In genomic region chr10:70352401-70353097, GRCh38 we compare ENCODE assay signal across 1 cellular context.
TF ChIP-seq lines count a peak whose summit lies in the region.

No MANE protein-coding gene starts in this region.

TF ChIP-seq in HepG2, 621 proteins besides CTCF, POLR2A, EP300 and RAD21 (continued from another document and continues in another):
- TF ChIP-seq, protein P1, sequence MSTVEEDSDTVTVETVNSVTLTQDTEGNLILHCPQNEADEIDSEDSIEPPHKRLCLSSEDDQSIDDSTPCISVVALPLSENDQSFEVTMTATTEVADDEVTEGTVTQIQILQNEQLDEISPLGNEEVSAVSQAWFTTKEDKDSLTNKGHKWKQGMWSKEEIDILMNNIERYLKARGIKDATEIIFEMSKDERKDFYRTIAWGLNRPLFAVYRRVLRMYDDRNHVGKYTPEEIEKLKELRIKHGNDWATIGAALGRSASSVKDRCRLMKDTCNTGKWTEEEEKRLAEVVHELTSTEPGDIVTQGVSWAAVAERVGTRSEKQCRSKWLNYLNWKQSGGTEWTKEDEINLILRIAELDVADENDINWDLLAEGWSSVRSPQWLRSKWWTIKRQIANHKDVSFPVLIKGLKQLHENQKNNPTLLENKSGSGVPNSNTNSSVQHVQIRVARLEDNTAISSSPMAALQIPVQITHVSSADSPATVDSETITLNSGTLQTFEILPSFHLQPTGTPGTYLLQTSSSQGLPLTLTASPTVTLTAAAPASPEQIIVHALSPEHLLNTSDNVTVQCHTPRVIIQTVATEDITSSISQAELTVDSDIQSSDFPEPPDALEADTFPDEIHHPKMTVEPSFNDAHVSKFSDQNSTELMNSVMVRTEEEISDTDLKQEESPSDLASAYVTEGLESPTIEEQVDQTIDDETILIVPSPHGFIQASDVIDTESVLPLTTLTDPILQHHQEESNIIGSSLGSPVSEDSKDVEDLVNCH (CRISPR knock-in tag; IDR thresholded peaks at IDR 0.05), result no peak
- TF ChIP-seq ZNF709 (CRISPR knock-in tag; IDR thresholded peaks at IDR 0.05) (no peak), AGO1 (IDR thresholded peaks at IDR 0.05; ENCODE audit: low read depth, low read length, poor library complexity, severe bottlenecking) (no peak), DRAP1 (CRISPR knock-in tag; IDR thresholded peaks at IDR 0.05) (peak; percentile 23), SPEN (CRISPR knock-in tag; IDR thresholded peaks at IDR 0.05; ENCODE audit: low read depth) (no peak), MEIS2 (CRISPR knock-in tag; IDR thresholded peaks at IDR 0.05) (peak; percentile 79; the same call in 1 of the 2 replicates), ZNF605 (CRISPR knock-in tag; IDR thresholded peaks at IDR 0.05) (no peak), LCORL (IDR thresholded peaks at IDR 0.05) (peak; percentile 12; the same call in 1 of the 2 replicates), LCORL (CRISPR knock-in tag; IDR thresholded peaks at IDR 0.05) (peak; percentile 48; the same call in 1 of the 2 replicates), RNF2 (conservative IDR thresholded peaks at IDR 0.05; ENCODE audit: low read depth) (no peak), ZNF639 (CRISPR knock-in tag; conservative IDR thresholded peaks at IDR 0.05) (0 out of 2 replicates have a peak, but pooled peaks have one; percentile 31), SOX6 (IDR thresholded peaks at IDR 0.05) (no peak), SOX6 (CRISPR knock-in tag; IDR thresholded peaks at IDR 0.05) (peak; percentile 91), KAT8 (CRISPR knock-in tag; IDR thresholded peaks at IDR 0.05) (peak; percentile 54; the same call in 1 of the 2 replicates), ZNF292 (CRISPR knock-in tag; IDR thresholded peaks at IDR 0.05; ENCODE audit: borderline replicate concordance, low read depth) (peak; percentile 47; the same call in 1 of the 2 replicates), ZNF264 (CRISPR knock-in tag; IDR thresholded peaks at IDR 0.05) (no peak; the same call in 1 of the 2 replicates), NFKBIZ (CRISPR knock-in tag; IDR thresholded peaks at IDR 0.05) (0 out of 2 replicates have a peak, but pooled peaks have one; percentile 54), NBN (conservative IDR thresholded peaks at IDR 0.05) (no peak), TSC22D2 (CRISPR knock-in tag; IDR thresholded peaks at IDR 0.05; ENCODE audit: borderline replicate concordance) (no peak), RERE (CRISPR knock-in tag; IDR thresholded peaks at IDR 0.05; ENCODE audit: low read depth) (peak; percentile 2; the same call in 1 of the 2 replicates), SP4 (CRISPR knock-in tag; IDR thresholded peaks at IDR 0.05) (no peak), ZNF644 (CRISPR knock-in tag; IDR thresholded peaks at IDR 0.05; ENCODE audit: low read depth) (peak; percentile 76), POGZ (CRISPR knock-in tag; IDR thresholded peaks at IDR 0.05) (no peak; the same call in 1 of the 2 replicates), MBD4 (IDR thresholded peaks at IDR 0.05; ENCODE audit: borderline replicate concordance, low read length) (peak; percentile 67; the same call in 1 of the 2 replicates), KDM4B (CRISPR knock-in tag; IDR thresholded peaks at IDR 0.05) (0 out of 2 replicates have a peak, but pooled peaks have one; percentile 30), PRDM10 (CRISPR knock-in tag; IDR thresholded peaks at IDR 0.05; ENCODE audit: low read depth) (peak; percentile 84), SALL1 (CRISPR knock-in tag; IDR thresholded peaks at IDR 0.05) (peak; percentile 42; the same call in 1 of the 2 replicates), MTA1 (CRISPR knock-in tag; IDR thresholded peaks at IDR 0.05; ENCODE audit: borderline replicate concordance) (no peak), TBX3 (IDR thresholded peaks at IDR 0.05; ENCODE audit: borderline replicate concordance) (peak; percentile 15; the same call in 1 of the 2 replicates), DMAP1 (CRISPR knock-in tag; IDR thresholded peaks at IDR 0.05) (peak; percentile 74), ZNF749 (CRISPR knock-in tag; IDR thresholded peaks at IDR 0.05; ENCODE audit: borderline replicate concordance) (no peak; the same call in 1 of the 2 replicates), POLR2G (IDR thresholded peaks at IDR 0.05; ENCODE audit: low read depth, low read length) (0 out of 2 replicates have a peak, but pooled peaks have one; percentile 30), FOXJ3 (CRISPR knock-in tag; IDR thresholded peaks at IDR 0.05; ENCODE audit: borderline replicate concordance) (peak; percentile 92), SMAD9 (CRISPR knock-in tag; IDR thresholded peaks at IDR 0.05) (no peak), MED13 (CRISPR knock-in tag; IDR thresholded peaks at IDR 0.05) (no peak), SMC3 (IDR thresholded peaks at IDR 0.05; ENCODE audit: low read length) (peak; percentile 26; the same call in 1 of the 2 replicates), CC2D1A (CRISPR knock-in tag; IDR thresholded peaks at IDR 0.05) (no peak)
- TF ChIP-seq, protein P2, sequence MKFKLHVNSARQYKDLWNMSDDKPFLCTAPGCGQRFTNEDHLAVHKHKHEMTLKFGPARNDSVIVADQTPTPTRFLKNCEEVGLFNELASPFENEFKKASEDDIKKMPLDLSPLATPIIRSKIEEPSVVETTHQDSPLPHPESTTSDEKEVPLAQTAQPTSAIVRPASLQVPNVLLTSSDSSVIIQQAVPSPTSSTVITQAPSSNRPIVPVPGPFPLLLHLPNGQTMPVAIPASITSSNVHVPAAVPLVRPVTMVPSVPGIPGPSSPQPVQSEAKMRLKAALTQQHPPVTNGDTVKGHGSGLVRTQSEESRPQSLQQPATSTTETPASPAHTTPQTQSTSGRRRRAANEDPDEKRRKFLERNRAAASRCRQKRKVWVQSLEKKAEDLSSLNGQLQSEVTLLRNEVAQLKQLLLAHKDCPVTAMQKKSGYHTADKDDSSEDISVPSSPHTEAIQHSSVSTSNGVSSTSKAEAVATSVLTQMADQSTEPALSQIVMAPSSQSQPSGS (CRISPR knock-in tag; IDR thresholded peaks at IDR 0.05), result peak; percentile 18; the same call in 1 of the 2 replicates
- TF ChIP-seq, protein P3, sequence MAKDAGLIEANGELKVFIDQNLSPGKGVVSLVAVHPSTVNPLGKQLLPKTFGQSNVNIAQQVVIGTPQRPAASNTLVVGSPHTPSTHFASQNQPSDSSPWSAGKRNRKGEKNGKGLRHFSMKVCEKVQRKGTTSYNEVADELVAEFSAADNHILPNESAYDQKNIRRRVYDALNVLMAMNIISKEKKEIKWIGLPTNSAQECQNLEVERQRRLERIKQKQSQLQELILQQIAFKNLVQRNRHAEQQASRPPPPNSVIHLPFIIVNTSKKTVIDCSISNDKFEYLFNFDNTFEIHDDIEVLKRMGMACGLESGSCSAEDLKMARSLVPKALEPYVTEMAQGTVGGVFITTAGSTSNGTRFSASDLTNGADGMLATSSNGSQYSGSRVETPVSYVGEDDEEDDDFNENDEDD (CRISPR knock-in tag; IDR thresholded peaks at IDR 0.05; ENCODE audit: borderline replicate concordance), result peak; percentile 49; the same call in 1 of the 2 replicates
- TF ChIP-seq, protein P4, sequence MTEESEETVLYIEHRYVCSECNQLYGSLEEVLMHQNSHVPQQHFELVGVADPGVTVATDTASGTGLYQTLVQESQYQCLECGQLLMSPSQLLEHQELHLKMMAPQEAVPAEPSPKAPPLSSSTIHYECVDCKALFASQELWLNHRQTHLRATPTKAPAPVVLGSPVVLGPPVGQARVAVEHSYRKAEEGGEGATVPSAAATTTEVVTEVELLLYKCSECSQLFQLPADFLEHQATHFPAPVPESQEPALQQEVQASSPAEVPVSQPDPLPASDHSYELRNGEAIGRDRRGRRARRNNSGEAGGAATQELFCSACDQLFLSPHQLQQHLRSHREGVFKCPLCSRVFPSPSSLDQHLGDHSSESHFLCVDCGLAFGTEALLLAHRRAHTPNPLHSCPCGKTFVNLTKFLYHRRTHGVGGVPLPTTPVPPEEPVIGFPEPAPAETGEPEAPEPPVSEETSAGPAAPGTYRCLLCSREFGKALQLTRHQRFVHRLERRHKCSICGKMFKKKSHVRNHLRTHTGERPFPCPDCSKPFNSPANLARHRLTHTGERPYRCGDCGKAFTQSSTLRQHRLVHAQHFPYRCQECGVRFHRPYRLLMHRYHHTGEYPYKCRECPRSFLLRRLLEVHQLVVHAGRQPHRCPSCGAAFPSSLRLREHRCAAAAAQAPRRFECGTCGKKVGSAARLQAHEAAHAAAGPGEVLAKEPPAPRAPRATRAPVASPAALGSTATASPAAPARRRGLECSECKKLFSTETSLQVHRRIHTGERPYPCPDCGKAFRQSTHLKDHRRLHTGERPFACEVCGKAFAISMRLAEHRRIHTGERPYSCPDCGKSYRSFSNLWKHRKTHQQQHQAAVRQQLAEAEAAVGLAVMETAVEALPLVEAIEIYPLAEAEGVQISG (CRISPR knock-in tag; IDR thresholded peaks at IDR 0.05), result peak; percentile 44
- TF ChIP-seq, protein P5, sequence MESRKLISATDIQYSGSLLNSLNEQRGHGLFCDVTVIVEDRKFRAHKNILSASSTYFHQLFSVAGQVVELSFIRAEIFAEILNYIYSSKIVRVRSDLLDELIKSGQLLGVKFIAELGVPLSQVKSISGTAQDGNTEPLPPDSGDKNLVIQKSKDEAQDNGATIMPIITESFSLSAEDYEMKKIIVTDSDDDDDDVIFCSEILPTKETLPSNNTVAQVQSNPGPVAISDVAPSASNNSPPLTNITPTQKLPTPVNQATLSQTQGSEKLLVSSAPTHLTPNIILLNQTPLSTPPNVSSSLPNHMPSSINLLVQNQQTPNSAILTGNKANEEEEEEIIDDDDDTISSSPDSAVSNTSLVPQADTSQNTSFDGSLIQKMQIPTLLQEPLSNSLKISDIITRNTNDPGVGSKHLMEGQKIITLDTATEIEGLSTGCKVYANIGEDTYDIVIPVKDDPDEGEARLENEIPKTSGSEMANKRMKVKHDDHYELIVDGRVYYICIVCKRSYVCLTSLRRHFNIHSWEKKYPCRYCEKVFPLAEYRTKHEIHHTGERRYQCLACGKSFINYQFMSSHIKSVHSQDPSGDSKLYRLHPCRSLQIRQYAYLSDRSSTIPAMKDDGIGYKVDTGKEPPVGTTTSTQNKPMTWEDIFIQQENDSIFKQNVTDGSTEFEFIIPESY (CRISPR knock-in tag; IDR thresholded peaks at IDR 0.05), result no peak
